Comparison of ENCODE assay signal across 1 cellular context in the genomic region with DNA sequence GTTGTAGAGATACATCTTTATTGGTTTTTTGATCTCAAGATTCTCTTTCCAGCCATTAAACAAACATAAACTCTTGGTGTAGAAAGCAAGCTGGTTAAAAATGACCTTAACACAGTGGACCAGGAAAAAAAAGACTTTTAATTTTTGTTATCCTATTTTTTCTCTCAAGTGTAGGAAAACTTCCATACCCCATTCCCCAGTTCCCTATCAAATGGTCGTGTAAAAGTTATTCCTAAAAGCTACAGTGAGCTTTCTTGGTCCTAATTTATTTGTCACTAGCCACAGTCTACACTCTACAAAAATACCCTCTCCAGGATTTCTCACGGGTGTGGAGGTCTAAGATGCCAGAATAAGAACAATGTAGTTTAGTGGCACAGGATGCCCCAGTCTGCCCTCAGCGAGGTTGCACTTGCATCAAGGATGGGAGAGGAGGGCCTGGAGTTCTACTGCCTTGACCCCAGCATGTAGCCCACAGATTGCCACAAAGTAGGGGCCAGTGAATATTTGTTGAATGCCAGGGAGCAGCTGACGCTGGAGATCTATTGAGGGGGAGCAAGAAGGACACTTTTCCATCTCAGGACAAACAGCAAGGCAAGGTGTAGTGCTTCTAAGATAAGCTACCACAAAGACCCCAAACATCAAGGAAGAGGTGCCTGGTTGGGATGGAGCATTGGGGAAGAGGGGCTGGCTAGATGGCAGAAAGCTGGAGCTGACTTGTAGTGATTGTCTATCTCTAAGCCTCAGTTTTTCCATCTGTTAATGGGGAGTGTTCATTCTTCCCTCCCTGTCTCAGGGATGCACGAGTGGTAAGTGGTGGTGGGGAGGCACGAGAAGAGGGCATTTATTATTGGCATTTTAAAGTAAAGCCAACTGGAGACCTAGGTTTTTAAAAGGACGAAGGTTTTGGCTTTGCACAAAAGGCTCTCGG.
TF ChIP-seq lines count a peak whose summit lies in the region.

No MANE protein-coding gene starts in this region.

TF ChIP-seq in H1, 55 proteins besides CTCF, POLR2A, EP300 and RAD21:
- TF ChIP-seq CEBPB (IDR thresholded peaks at IDR 0.05; ENCODE audit: low read depth, low read length) (no peak), KDM1A (IDR thresholded peaks at IDR 0.05; ENCODE audit: borderline replicate concordance, low read length) (peak; percentile 75; the same call in 1 of the 2 replicates), TBP (IDR thresholded peaks at IDR 0.05; ENCODE audit: low read depth, low read length) (no peak), SP2 (IDR thresholded peaks at IDR 0.05; ENCODE audit: low read length) (no peak), CBX5 (IDR thresholded peaks at IDR 0.05; ENCODE audit: low read depth, low read length) (no peak), GTF2F1 (IDR thresholded peaks at IDR 0.05; ENCODE audit: borderline replicate concordance, low read depth, low read length) (no peak), CREB1 (IDR thresholded peaks at IDR 0.05) (no peak)
